14 cellular contexts compared by ENCODE assay signal in the genomic region with DNA sequence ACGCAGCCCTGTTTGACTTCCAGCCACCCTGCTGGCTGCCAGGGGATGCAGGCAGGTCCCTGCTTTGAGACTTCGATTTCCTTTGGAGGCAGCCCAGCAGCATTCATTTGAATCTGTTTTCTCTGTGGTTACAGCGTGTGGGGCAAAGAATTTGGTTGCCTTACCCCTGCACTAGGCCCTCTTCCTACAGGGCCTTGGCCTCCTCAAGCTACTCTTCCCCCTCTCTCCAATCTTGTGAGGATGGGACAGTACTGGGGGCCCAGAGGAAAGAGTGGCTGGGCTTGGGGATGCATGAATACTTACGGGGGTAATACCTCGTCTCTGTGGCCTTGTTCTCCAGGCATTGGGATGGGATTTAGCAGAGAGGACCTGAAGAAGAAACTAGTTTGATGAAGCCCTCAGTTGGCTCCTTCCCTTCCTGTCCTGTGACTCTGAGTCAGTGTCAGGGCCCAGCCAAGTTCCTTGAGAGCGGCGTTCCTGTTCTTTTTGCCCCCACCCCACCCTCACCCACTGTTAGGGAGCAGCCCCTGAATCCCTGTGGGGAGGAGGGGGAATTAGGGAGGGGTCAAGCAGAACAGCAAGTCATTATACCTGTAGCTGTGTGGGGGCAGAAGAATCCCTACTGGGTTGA. TPM values are rescaled to one million over a fixed set of nuclear protein-coding genes. Genes with fewer than 3 reads are reported as not detected.
DNase-seq lines count a peak whose midpoint lies in the region; FAIRE-seq and TF ChIP-seq lines count a peak whose summit lies in the region.
"Had no signal": no experiment of that assay in that cellular context is flagged by ENCODE, and none has a peak within 500 bp of the region (broad histone marks: within the 10 kb centered on the region; RNA-seq: fewer than 3 reads in every experiment).

No MANE protein-coding gene starts in this region.

- no peak overlapping the region for H3K4me3 ChIP-seq in H7 (ENCODE audit: insufficient read depth, low read depth, low read length)
- no peak overlapping the region for H3K4me3 ChIP-seq in bronchial epithelial cell (ENCODE audit: low read depth, low read length)

- DNase-seq in H7 (peak; percentile 68), bronchial epithelial cell (ENCODE audit: low read depth) (peak; percentile 38), substantia nigra (lab: John Stamatoyannopoulos, UW) (peak in 15 of 49 donors; percentile 15 to 65 (median 37)), GM19239 (ENCODE audit: insufficient read length, low spot score) (no peak), NCI-H2227 treated with DMSO at 0.1 percent for 48 hours (lab: John Stamatoyannopoulos, UW) (no peak), kidney tubule cell (ENCODE audit: low spot score) (no peak), NCI-H1105 treated with DMSO at 0.1 percent for 48 hours (lab: John Stamatoyannopoulos, UW) (no peak)
- DNase-seq: activated T-cell treated with anti-CD3 and anti-CD28 coated beads, Interleukin-2, amount 50 U/mL, for 4 hours; DND-41; NCI-H345; T-helper 2 cell had no signal

- H3K27ac ChIP-seq in layer of hippocampus (ENCODE audit: low read depth, low read length), result peak overlapping the region; percentile 77
- H3K27ac ChIP-seq in substantia nigra (ENCODE audit: low read depth, low read length, poor library complexity, severe bottlenecking), result peak overlapping the region; percentile 69

- H3K27me3 ChIP-seq in H7 (ENCODE audit: control insufficient read depth, insufficient read depth, low read length), result no peaks in the 10 kb centered on the region
- H3K27me3 ChIP-seq in bronchial epithelial cell (ENCODE audit: control insufficient read depth, insufficient read depth, low read length), result no peaks in the 10 kb centered on the region
- H3K27me3 ChIP-seq in layer of hippocampus (ENCODE audit: control insufficient read depth, insufficient read depth, low read length), result no peaks in the 10 kb centered on the region

- no peak for TF ChIP-seq CTCF in bronchial epithelial cell (IDR thresholded peaks at IDR 0.05; ENCODE audit: insufficient read depth, low read length, severe bottlenecking)

- no peak for FAIRE-seq in bronchial epithelial cell (lab: Jason Lieb, UNC)
- no peak for FAIRE-seq in GM19239 (lab: Jason Lieb, UNC)
- FAIRE-seq: HTR-8/SVneo had no signal

- H3K36me3 ChIP-seq in H7 (replicated peaks; ENCODE audit: control insufficient read depth, insufficient read depth, low read length), result peaks cover 37% of the 10 kb centered on the region
- H3K36me3 ChIP-seq in bronchial epithelial cell (ENCODE audit: control insufficient read depth, insufficient read depth, low read length), result peaks cover 13% of the 10 kb centered on the region

RNA-seq across cellular contexts. Expression of a gene that starts 5.1 kb away (rescaled TPM):
- total RNA-seq in H7 (2014; rRNA removed; shearing (Covaris generic)), result not detected in 2 replicates
- not detected in 2 replicates for total RNA-seq in bronchial epithelial cell
- total RNA-seq: activated T-cell treated with anti-CD3 and anti-CD28 coated beads, Interleukin-2, amount 50 U/mL, for 4 hours; lung microvascular endothelial cell had no signal

RNA-seq across cellular contexts. Expression of a gene that starts 24.2 kb away (rescaled TPM):
- 17.3 and 23.9 TPM in 2 replicates for total RNA-seq in H7 (2014; rRNA removed; shearing (Covaris generic))
- total RNA-seq in bronchial epithelial cell, result 24.5 and 44.2 TPM in 2 replicates

RNA-seq across cellular contexts. Expression of a gene that starts 41.4 kb away (rescaled TPM):
- 43.5 and 51.5 TPM in 2 replicates for total RNA-seq in H7 (2014; rRNA removed; shearing (Covaris generic))
- 30.8 and 77.7 TPM in 2 replicates for total RNA-seq in bronchial epithelial cell

Comparison
In these comparisons a context has a peak if more than half of its experiments do, and no peak if none do; other contexts are left out.
1. DNase-seq: peak in H7 (single experiment) and bronchial epithelial cell (single experiment); none in GM19239 (single experiment), NCI-H2227 treated with DMSO at 0.1 percent for 48 hours (single experiment), kidney tubule cell (single experiment) and NCI-H1105 treated with DMSO at 0.1 percent for 48 hours (single experiment).